8 cellular contexts compared by ENCODE assay signal in genomic region chr6:30719356-30719755, GRCh38. TPM values are rescaled to one million over a fixed set of nuclear protein-coding genes. Genes with fewer than 3 reads are reported as not detected.
DNase-seq lines count a peak whose midpoint lies in the region; ATAC-seq and TF ChIP-seq lines count a peak whose summit lies in the region.

No MANE protein-coding gene starts in this region.

- H3K9ac ChIP-seq in OCI-LY3 (ENCODE audit: low read length), result peak overlapping the region; percentile 79

- TF ChIP-seq CTCF in OCI-LY3 (IDR thresholded peaks at IDR 0.05; ENCODE audit: low read depth, low read length) (no peak), epithelial cell of proximal tubule (conservative IDR thresholded peaks at IDR 0.05; ENCODE audit: low read depth, low read length) (no peak), psoas muscle (IDR thresholded peaks at IDR 0.05) (no peak)

- peak overlapping the region; percentile 89 for H3K27ac ChIP-seq in OCI-LY3 (ENCODE audit: low read length)
- H3K27ac ChIP-seq in psoas muscle, result peak overlapping the region; percentile 98

- H3K9me3 ChIP-seq in OCI-LY3 (ENCODE audit: insufficient read depth, low read length) (no peaks in the 10 kb centered on the region), psoas muscle (no peaks in the 10 kb centered on the region)

- intact Hi-C loops in psoas muscle (cut with DNase I), result loop anchor here in 1 of 2 donors (5.0 kb wide), 1 partner anchor 92 kb away; the partner anchor contains the start of gene ATAT1

- H3K4me1 ChIP-seq in OCI-LY3 (ENCODE audit: low read length) (peaks cover 31% of the 10 kb centered on the region), psoas muscle (peaks cover 39% of the 10 kb centered on the region)

- H3K36me3 ChIP-seq in OCI-LY3 (replicated peaks; ENCODE audit: low read depth, low read length) (peaks cover 22% of the 10 kb centered on the region), psoas muscle (ENCODE audit: insufficient read depth in 1 of 2, low read depth in 1 of 2) (peaks cover 0 to 33% of the 10 kb centered on the region in 2 donors)

- H3K4me3 ChIP-seq in GM08714 (ENCODE audit: low read length) (peak overlapping the region; percentile 95), OCI-LY3 (ENCODE audit: low read length) (peak overlapping the region; percentile 99), epithelial cell of proximal tubule (ENCODE audit: low read depth, low read length) (peak overlapping the region; percentile 91), psoas muscle (peak overlapping the region; percentile 96)

- H4K20me1 ChIP-seq in OCI-LY3 (ENCODE audit: insufficient read depth, low read length), result peaks cover 30% of the 10 kb centered on the region

- 0 out of 2 replicates have a peak overlapping the region, but pooled peaks have one; percentile 62 for H2AFZ ChIP-seq in OCI-LY3 (ENCODE audit: low read depth, low read length)

- no peak for DNase-seq in epithelial cell of proximal tubule (ENCODE audit: low read depth)
- DNase-seq in psoas muscle, result no peak
- no peak for DNase-seq in anterior cingulate cortex (lab: John Stamatoyannopoulos, UW)
- no peak for DNase-seq in NCI-H345 treated with DMSO at 0.1 percent for 48 hours (lab: John Stamatoyannopoulos, UW; ENCODE audit: unreplicated experiment)

- 32 to 39% (median 34%) methylated on average over 8 of the region's 8 CpGs for WGBS in psoas muscle, 3 donors

- H3K27me3 ChIP-seq in OCI-LY3 (ENCODE audit: low read depth, low read length) (no peaks in the 10 kb centered on the region), psoas muscle (ENCODE audit: insufficient read depth in 3 of 3, low read length in 2 of 3) (no peaks in the 10 kb centered on the region)

- peaks cover 66% of the 10 kb centered on the region for H3K79me2 ChIP-seq in OCI-LY3 (ENCODE audit: low read length)

- ATAC-seq in psoas muscle (no peak), HG03139 (IDR thresholded peaks at IDR 0.05; ENCODE audit: unreplicated experiment) (no peak), GM19397 (IDR thresholded peaks at IDR 0.05; ENCODE audit: unreplicated experiment) (no peak)

- H3K4me2 ChIP-seq in OCI-LY3 (ENCODE audit: low read length), result peak overlapping the region; percentile 93

RNA-seq across cellular contexts. Expression of gene TUBB, which starts 0.8 kb away (rescaled TPM):
- total RNA-seq in epithelial cell of proximal tubule (1,157 and 1,940 TPM in 2 replicates), psoas muscle (100 to 1,000 TPM; 136 to 220 (median 201) TPM)
- polyA plus RNA-seq in psoas muscle, result 100 to 1,000 TPM; 175 to 487 (median 187) TPM

RNA-seq across cellular contexts. Expression of gene MDC1, which starts 2.3 kb away (rescaled TPM):
- total RNA-seq in epithelial cell of proximal tubule, result 11.4 and 20.7 TPM in 2 replicates
- total RNA-seq in psoas muscle, result 10 to 100 TPM; 12.7 to 18.0 (median 15.4) TPM
- polyA plus RNA-seq in psoas muscle, result 10 to 100 TPM in 1 of 3 donors, 1 to 10 TPM in 2; 4.1 to 10.9 (median 6.5) TPM

RNA-seq across cellular contexts. Expression of gene FLOT1, which starts 23.1 kb away (rescaled TPM):
- total RNA-seq in epithelial cell of proximal tubule (91.7 and 100 TPM in 2 replicates), psoas muscle (100 to 1,000 TPM; 113 to 182 (median 153) TPM)
- 100 to 1,000 TPM; 181 to 224 (median 206) TPM for polyA plus RNA-seq in psoas muscle

RNA-seq across cellular contexts. Expression of gene IER3, which starts 25.0 kb away (rescaled TPM):
- 336 and 354 TPM in 2 replicates for total RNA-seq in epithelial cell of proximal tubule
- total RNA-seq in psoas muscle, result 10 to 100 TPM in 3 of 4 donors, 1 to 10 TPM in 1; 6.3 to 38.4 (median 23.9) TPM
- 100 to 1,000 TPM in 1 of 3 donors, 1 to 10 TPM in 2; 3.1 to 321 (median 3.2) TPM for polyA plus RNA-seq in psoas muscle

RNA-seq across cellular contexts. Expression of gene NRM, which starts 28.6 kb away (rescaled TPM):
- total RNA-seq in epithelial cell of proximal tubule (20.4 and 22.5 TPM in 2 replicates), psoas muscle (1 to 10 TPM; 2.2 to 3.9 (median 2.6) TPM)
- 1 to 10 TPM; 1.8 to 4.1 (median 1.8) TPM for polyA plus RNA-seq in psoas muscle
